Comparison of ENCODE assay signal across 7 cellular contexts in the genomic region with DNA sequence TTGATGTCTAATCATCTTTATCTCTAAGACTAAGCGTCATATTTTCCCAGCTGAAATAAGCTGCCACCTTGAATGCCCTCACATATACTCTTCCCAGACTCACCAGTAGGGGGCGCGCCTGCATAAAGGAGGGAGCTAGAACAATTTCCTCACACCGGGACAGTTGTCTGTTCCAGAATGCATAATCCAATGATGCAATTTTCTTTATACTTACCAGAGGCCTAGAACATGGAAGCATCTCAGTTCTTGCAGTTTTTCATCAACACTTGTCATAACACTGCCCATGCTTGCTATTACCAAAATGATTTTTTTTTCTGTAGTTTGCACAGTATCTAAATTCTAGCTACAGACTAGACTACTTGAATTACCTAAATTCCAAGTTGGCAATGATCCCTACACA.
A peak's percentile ranks its signal among the peaks of the same experiment; 100 is the strongest.
DNase-seq lines count a peak whose midpoint lies in the region; ATAC-seq, FAIRE-seq and TF ChIP-seq lines count a peak whose summit lies in the region.

No MANE protein-coding gene starts in this region.

- intact Hi-C loops in dorsolateral prefrontal cortex (cut with DNase I) = loop anchor here (5.0 to 10.0 kb wide), 3 partner anchors 208 to 263 kb away; no protein-coding TSS in a partner anchor

- no peaks in the 10 kb centered on the region for H3K9me3 ChIP-seq in lung (ENCODE audit: control insufficient read depth in 2 of 2, insufficient read depth in 1 of 2, low read length in 1 of 2)

- TF ChIP-seq POLR2A in GM12892 (IDR thresholded peaks at IDR 0.05; ENCODE audit: low read depth, low read length) = no peak

- peak; percentile 40 for FAIRE-seq in GM12892 (lab: Jason Lieb, UNC)

- 3 to 6% methylated on average over 4 of the region's 4 CpGs for WGBS in lung, 2 donors

- H3K27me3 ChIP-seq in dorsolateral prefrontal cortex = no peaks in the 10 kb centered on the region
- no peaks in the 10 kb centered on the region for H3K27me3 ChIP-seq in lung (ENCODE audit: control insufficient read depth, insufficient read depth)

- no peak overlapping the region for H3K4me3 ChIP-seq in dorsolateral prefrontal cortex
- no peak overlapping the region for H3K4me3 ChIP-seq in lung

- H3K27ac ChIP-seq in dorsolateral prefrontal cortex (no peak overlapping the region), lung (ENCODE audit: low read depth in 1 of 2, low read length in 1 of 2) (no peak overlapping the region)

- ATAC-seq in HG03139 (IDR thresholded peaks at IDR 0.05; ENCODE audit: unreplicated experiment) = peak; percentile 66
- ATAC-seq in lung (ENCODE audit: insufficient read depth, low FRiP score) = peak; percentile 88

- TF ChIP-seq CTCF in dorsolateral prefrontal cortex (IDR thresholded peaks at IDR 0.05 in 54 of 56, conservative IDR thresholded peaks at IDR 0.05 in 2 of 56; ENCODE audit: low read depth in 1 of 56, partially characterized antibody in 56 of 56) (peak; percentile 75 to 99 (median 91)), lung (IDR thresholded peaks at IDR 0.05; ENCODE audit: control extremely low read depth, extremely low read depth) (peak; percentile 85)

- no peaks in the 10 kb centered on the region for H3K4me1 ChIP-seq in lung (ENCODE audit: control insufficient read depth in 2 of 2, insufficient read depth in 2 of 2, low read length in 2 of 2)

- H3K36me3 ChIP-seq in lung (ENCODE audit: control insufficient read depth in 2 of 2, insufficient read depth in 2 of 2, low read length in 2 of 2) = no peaks in the 10 kb centered on the region

- DNase-seq in GM12892 (ENCODE audit: insufficient read length) (no peak), NCI-H510A (lab: John Stamatoyannopoulos, UW) (peak; percentile 10), dorsolateral prefrontal cortex (peak in 9 of 10 donors; percentile 51 to 82 (median 71)), lung (ENCODE audit: low spot score) (peak; percentile 89)
- DNase-seq in activated CD4-positive, alpha-beta T cell treated with anti-CD3 and anti-CD28 coated beads, Interleukin-2, amount 50 U/mL, for 24 hours (ENCODE audit: low read depth in 1 of 2, low spot score in 1 of 2) = peak; percentile 46 to 60
- peak; percentile 16 for DNase-seq in stimulated activated CD8-positive, alpha-beta memory T cell treated with anti-CD3 and anti-CD28 coated beads, Interleukin-12 subunit alpha, Interleukin-12 subunit beta, amount 100 ng/mL, for 4 hours (ENCODE audit: low read depth)
